8 cellular contexts compared by ENCODE assay signal in genomic region chr12:27709212-27709931, GRCh38. TPM values are rescaled to one million over a fixed set of nuclear protein-coding genes. Genes with fewer than 3 reads are reported as not detected.
DNase-seq lines count a peak whose midpoint lies in the region; ATAC-seq lines count a peak whose summit lies in the region.

No MANE protein-coding gene starts in this region.

- H3K4me1 Mint-ChIP-seq in activated CD4-positive, alpha-beta T cell treated with anti-CD3 and anti-CD28 coated beads, Interleukin-2, amount 10 ng/mL, durations not matched to agents 7 days and 5 days, result peaks cover 28% of the 10 kb centered on the region
- peaks cover 14% of the 10 kb centered on the region for H3K4me1 Mint-ChIP-seq in activated T-helper 17 cell treated with anti-CD3 and anti-CD28 coated beads, Interleukin-2, amount 50 U/mL, for 72 hours

- H3K36me3 ChIP-seq in subcutaneous abdominal adipose tissue (ENCODE audit: control insufficient read depth in 5 of 5, insufficient read depth in 5 of 5, low read length in 5 of 5), result peaks cover 0 to 5% (median 0%) of the 10 kb centered on the region in 5 donors

- CTCF ChIA-PET in activated CD4-positive, alpha-beta T cell treated with anti-CD3 and anti-CD28 coated beads, Interleukin-2, amount 10 ng/mL, durations not matched to agents 7 days and 5 days (lab: Charles Lee), result interaction anchor here (0.5 kb wide), 1 partner anchor 1901 kb away, joined by 3 read pairs; no protein-coding TSS in a partner anchor

- H3K9ac ChIP-seq in subcutaneous abdominal adipose tissue (ENCODE audit: low read length in 5 of 5), result peak overlapping the region in 1 of 5 donors; percentile 97

- ATAC-seq in activated T-helper 17 cell treated with anti-CD3 and anti-CD28 coated beads, Interleukin-2, amount 50 U/mL, for 72 hours (replicated peaks), result no peak
- no peak for ATAC-seq in GM19035 (IDR thresholded peaks at IDR 0.05; ENCODE audit: unreplicated experiment)

- H3K36me3 Mint-ChIP-seq in activated CD4-positive, alpha-beta T cell treated with anti-CD3 and anti-CD28 coated beads, Interleukin-2, amount 10 ng/mL, durations not matched to agents 7 days and 5 days (ENCODE audit: low read depth), result peaks cover 9% of the 10 kb centered on the region
- peaks cover 25% of the 10 kb centered on the region for H3K36me3 Mint-ChIP-seq in activated T-helper 17 cell treated with anti-CD3 and anti-CD28 coated beads, Interleukin-2, amount 50 U/mL, for 72 hours (ENCODE audit: low read depth)

- peak overlapping the region; percentile 99 for H3K27ac Mint-ChIP-seq in activated CD4-positive, alpha-beta T cell treated with anti-CD3 and anti-CD28 coated beads, Interleukin-2, amount 10 ng/mL, durations not matched to agents 7 days and 5 days
- H3K27ac Mint-ChIP-seq in activated T-helper 17 cell treated with anti-CD3 and anti-CD28 coated beads, Interleukin-2, amount 50 U/mL, for 72 hours, result no peak overlapping the region

- DNase-seq in activated CD4-positive, alpha-beta T cell treated with anti-CD3 and anti-CD28 coated beads, Interleukin-2, amount 10 ng/mL, durations not matched to agents 7 days and 5 days, result no peak
- no peak for DNase-seq in activated CD4-positive, alpha-beta T cell treated with anti-CD3 and anti-CD28 coated beads, Interleukin-2, amount 50 U/mL, for 48 hours
- DNase-seq in left kidney (ENCODE audit: low read depth, low spot score), result peak; percentile 9
- no peak for DNase-seq in NCI-H446 treated with DMSO at 0.1 percent for 48 hours (lab: John Stamatoyannopoulos, UW)
- no peak for DNase-seq in stimulated activated CD4-positive, alpha-beta T cell treated with anti-CD3 and anti-CD28 coated beads, Interleukin-12 subunit alpha, Interleukin-12 subunit beta, amount 100 ng/mL, for 4 hours

- H3K4me1 ChIP-seq in subcutaneous abdominal adipose tissue (ENCODE audit: control insufficient read depth in 5 of 5, insufficient read depth in 5 of 5, low read length in 5 of 5), result peaks cover 0 to 23% (median 17%) of the 10 kb centered on the region in 5 donors

- peaks cover 19% of the 10 kb centered on the region for H3K27me3 Mint-ChIP-seq in activated CD4-positive, alpha-beta T cell treated with anti-CD3 and anti-CD28 coated beads, Interleukin-2, amount 10 ng/mL, durations not matched to agents 7 days and 5 days
- H3K27me3 Mint-ChIP-seq in activated T-helper 17 cell treated with anti-CD3 and anti-CD28 coated beads, Interleukin-2, amount 50 U/mL, for 72 hours, result no peaks in the 10 kb centered on the region

- H3K4me3 Mint-ChIP-seq in activated CD4-positive, alpha-beta T cell treated with anti-CD3 and anti-CD28 coated beads, Interleukin-2, amount 10 ng/mL, durations not matched to agents 7 days and 5 days, result peak overlapping the region; percentile 93
- H3K4me3 Mint-ChIP-seq in activated T-helper 17 cell treated with anti-CD3 and anti-CD28 coated beads, Interleukin-2, amount 50 U/mL, for 72 hours, result peak overlapping the region; percentile 92

- no peaks in the 10 kb centered on the region for H3K9me3 ChIP-seq in subcutaneous abdominal adipose tissue (ENCODE audit: control insufficient read depth in 5 of 5, low read length in 5 of 5)

- H3K27ac ChIP-seq in subcutaneous abdominal adipose tissue (ENCODE audit: low read depth, low read length), result peak overlapping the region; percentile 91

- H3K4me3 ChIP-seq in subcutaneous abdominal adipose tissue (ENCODE audit: low read depth in 1 of 5, low read length in 5 of 5), result peak overlapping the region in 4 of 5 donors; percentile 85 to 99 (median 98)

- POLR2A ChIA-PET in activated CD4-positive, alpha-beta T cell treated with anti-CD3 and anti-CD28 coated beads, Interleukin-2, amount 10 ng/mL, durations not matched to agents 7 days and 5 days (lab: Charles Lee), result interaction anchor here (0.6 kb wide), 1 partner anchor 21 kb away, joined by 3 read pairs; no protein-coding TSS in a partner anchor

- no peaks in the 10 kb centered on the region for H3K27me3 ChIP-seq in subcutaneous abdominal adipose tissue (ENCODE audit: control insufficient read depth in 5 of 5, insufficient read depth in 4 of 5, low read length in 5 of 5)

- no peaks in the 10 kb centered on the region for H3K9me3 Mint-ChIP-seq in activated CD4-positive, alpha-beta T cell treated with anti-CD3 and anti-CD28 coated beads, Interleukin-2, amount 10 ng/mL, durations not matched to agents 7 days and 5 days
- H3K9me3 Mint-ChIP-seq in activated T-helper 17 cell treated with anti-CD3 and anti-CD28 coated beads, Interleukin-2, amount 50 U/mL, for 72 hours, result no peaks in the 10 kb centered on the region

RNA-seq across cellular contexts. Expression of gene MRPS35, which starts 1.3 kb away (rescaled TPM):
- total RNA-seq in activated CD4-positive, alpha-beta T cell treated with anti-CD3 and anti-CD28 coated beads, Interleukin-2, amount 10 ng/mL, durations not matched to agents 7 days and 5 days, result 10 to 100 TPM; 37.8 to 38.5 TPM
- total RNA-seq in activated T-helper 17 cell treated with anti-CD3 and anti-CD28 coated beads, Interleukin-2, amount 50 U/mL, for 72 hours, result 10 to 100 TPM; 33.9 to 54.0 TPM

RNA-seq across cellular contexts. Expression of gene REP15, which starts 13.1 kb away (rescaled TPM):
- total RNA-seq in activated CD4-positive, alpha-beta T cell treated with anti-CD3 and anti-CD28 coated beads, Interleukin-2, amount 10 ng/mL, durations not matched to agents 7 days and 5 days, result under 1 TPM; 0.25 to 0.37 TPM
- total RNA-seq in activated T-helper 17 cell treated with anti-CD3 and anti-CD28 coated beads, Interleukin-2, amount 50 U/mL, for 72 hours, result under 1 TPM in 1 of 2 donors, not detected in 1; 0.24 TPM
